In genomic region chr7:16991551-16991950, GRCh38 we compare ENCODE assay signal across 22 cellular contexts.
"Had no signal": no experiment of that assay in that cellular context is flagged by ENCODE, and none has a peak within 500 bp of the region (broad histone marks: within the 10 kb centered on the region; RNA-seq: fewer than 3 reads in every experiment).

No MANE protein-coding gene starts in this region.

- H3K36me3 ChIP-seq: brain microvascular endothelial cell, right atrium auricular region had no signal

- H3K36me3 Mint-ChIP-seq: activated naive CD8-positive, alpha-beta T cell; memory B cell; type B pancreatic cell had no signal

- H3K27ac ChIP-seq: brain microvascular endothelial cell, right atrium auricular region had no signal

- H3K27me3 ChIP-seq: brain microvascular endothelial cell, right atrium auricular region had no signal

- H3K4me1 Mint-ChIP-seq: activated B cell treated with CpG ODN at 0.5 μM for 24 hours, endodermal cell, memory B cell had no signal

- H3K4me3 ChIP-seq: right atrium auricular region had no signal

- ATAC-seq: activated CD8-positive, alpha-beta T cell treated with anti-CD3 and anti-CD28 coated beads, Interleukin-2, amount 10 ng/mL, durations not matched to agents 7 days and 5 days; activated T-cell treated with anti-CD3 and anti-CD28 coated beads, Interleukin-2, amount 50 U/mL, for 72 hours; left lobe of liver; natural killer cell treated with Interleukin-12 subunit alpha and Interleukin-12 subunit beta and Interleukin-15 and Interleukin-18, amount 100 ng/mL, for 72 hours had no signal

- FAIRE-seq: TTC549 had no signal

- H3K27ac Mint-ChIP-seq: activated B cell treated with CpG ODN at 0.5 μM for 24 hours; activated CD8-positive, alpha-beta T cell treated with anti-CD3 and anti-CD28 coated beads, Interleukin-2, amount 10 ng/mL, durations not matched to agents 7 days and 5 days; activated naive CD8-positive, alpha-beta T cell; activated T-cell treated with anti-CD3 and anti-CD28 coated beads, Interleukin-2, amount 50 U/mL, for 72 hours; endodermal cell; memory B cell; progenitor cell of endocrine pancreas; type B pancreatic cell had no signal

- H3K27me3 Mint-ChIP-seq: type B pancreatic cell had no signal

- H3K4me3 Mint-ChIP-seq: activated B cell treated with CpG ODN at 0.5 μM for 24 hours; activated CD8-positive, alpha-beta T cell treated with anti-CD3 and anti-CD28 coated beads, Interleukin-2, amount 10 ng/mL, durations not matched to agents 7 days and 5 days; activated naive CD8-positive, alpha-beta T cell; activated T-cell treated with anti-CD3 and anti-CD28 coated beads, Interleukin-2, amount 50 U/mL, for 72 hours; endodermal cell; memory B cell; natural killer cell treated with Interleukin-12 subunit alpha and Interleukin-12 subunit beta and Interleukin-15 and Interleukin-18, amount 100 ng/mL, for 72 hours; type B pancreatic cell had no signal

- H3K9me3 Mint-ChIP-seq: natural killer cell treated with Interleukin-12 subunit alpha and Interleukin-12 subunit beta and Interleukin-15 and Interleukin-18, amount 100 ng/mL, for 72 hours had no signal

- DNase-seq: activated B cell treated with CpG ODN at 0.5 μM for 24 hours; activated CD4-positive, alpha-beta T cell treated with anti-CD3 and anti-CD28 coated beads for 48 hours; activated CD8-positive, alpha-beta memory T cell treated with anti-CD3 and anti-CD28 coated beads, Interleukin-2, amount 50 U/mL, for 4 hours; activated CD8-positive, alpha-beta T cell treated with anti-CD3 and anti-CD28 coated beads, Interleukin-2, amount 10 ng/mL, durations not matched to agents 7 days and 5 days; activated gamma-delta T cell; activated T-cell treated with anti-CD3 and anti-CD28 coated beads, Interleukin-2, amount 50 U/mL, for 72 hours; amygdala; brain microvascular endothelial cell; endodermal cell; islet precursor cell; stimulated activated CD4-positive, alpha-beta T cell treated with anti-CD3 and anti-CD28 coated beads, Interleukin-4, amount 100 ng/mL, for 4 hours; stimulated activated CD8-positive, alpha-beta memory T cell treated with anti-CD3 and anti-CD28 coated beads, Interleukin-4, amount 100 ng/mL, for 48 hours; stimulated activated naive CD4-positive, alpha-beta T cell treated with Interleukin-2 at 50 U/mL for 16 hours; T-helper 2 cell had no signal
